In the genomic region with DNA sequence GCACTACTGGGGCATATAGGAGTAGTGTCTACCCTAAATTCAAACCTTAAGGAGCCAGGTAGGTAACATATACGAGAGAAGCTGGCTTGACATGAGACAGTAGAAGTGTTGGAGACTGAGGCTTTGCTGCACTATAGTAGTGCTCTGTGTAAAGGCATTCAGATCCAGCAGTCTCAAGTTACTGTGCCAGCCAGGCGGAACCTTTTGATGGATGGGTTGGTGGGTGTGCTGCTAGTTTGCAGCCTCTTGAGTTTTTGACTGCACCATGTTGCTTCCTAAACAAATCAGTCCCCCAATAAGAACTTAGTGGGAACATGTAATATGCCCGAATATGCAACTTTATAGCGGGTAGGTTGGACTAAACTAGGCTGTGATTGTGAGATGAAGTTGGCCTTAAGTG, we compare ENCODE assay signal across 9 cellular contexts. TPM values are rescaled to one million over a fixed set of nuclear protein-coding genes. Genes with fewer than 3 reads are reported as not detected.
DNase-seq lines count a peak whose midpoint lies in the region; ATAC-seq lines count a peak whose summit lies in the region.
"Had no signal": no experiment of that assay in that cellular context is flagged by ENCODE, and none has a peak within 500 bp of the region (broad histone marks: within the 10 kb centered on the region; RNA-seq: fewer than 3 reads in every experiment).

No MANE protein-coding gene starts in this region.

- H3K9me3 ChIP-seq in ectodermal cell (ENCODE audit: control insufficient read depth, low read length): no peaks in the 10 kb centered on the region
- no peaks in the 10 kb centered on the region for H3K9me3 ChIP-seq in neuron (ENCODE audit: low read length)

- no peak overlapping the region for H3K27ac ChIP-seq in ectodermal cell (ENCODE audit: insufficient read depth, low read depth, low read length, poor library complexity, severe bottlenecking)

- H3K4me1 ChIP-seq in ectodermal cell (ENCODE audit: control insufficient read depth, insufficient read depth, low read length) (peaks cover 14% of the 10 kb centered on the region), neuron (ENCODE audit: insufficient read depth, low read length) (peaks cover 23% of the 10 kb centered on the region)

- H3K4me3 ChIP-seq in ectodermal cell (ENCODE audit: insufficient read depth, low read depth, low read length): peak overlapping the region; percentile 98
- peak overlapping the region; percentile 63 for H3K4me3 ChIP-seq in neuron (ENCODE audit: low read length)

- no peak overlapping the region for H2AFZ ChIP-seq in neuron (ENCODE audit: low read depth, low read length)

- no peak for ATAC-seq in GM18520 (IDR thresholded peaks at IDR 0.05; ENCODE audit: unreplicated experiment)

- H3K36me3 ChIP-seq in ectodermal cell (ENCODE audit: control insufficient read depth, insufficient read depth, low read length) (peaks cover under 1% of the 10 kb centered on the region), neuron (ENCODE audit: insufficient read depth, low read length) (peaks cover 9% of the 10 kb centered on the region)

- DNase-seq in COLO829 (ENCODE audit: low spot score) (peak; percentile 66), NCI-H69 (lab: John Stamatoyannopoulos, UW) (peak; percentile 28), NCI-H748 (lab: John Stamatoyannopoulos, UW; ENCODE audit: unreplicated experiment) (no peak), NCI-H226 (no peak)
- DNase-seq in effector CD8-positive, alpha-beta T cell (lab: John Stamatoyannopoulos, UW): no peak
- DNase-seq: H7 had no signal

- H3K27me3 ChIP-seq in ectodermal cell (ENCODE audit: control insufficient read depth, insufficient read depth, low read length, poor library complexity, severe bottlenecking) (no peaks in the 10 kb centered on the region), neuron (ENCODE audit: insufficient read depth, low read length) (no peaks in the 10 kb centered on the region)

- 67 to 72% methylated on average over 4 of the region's 4 CpGs for WGBS in ectodermal cell, 2 experiments

RNA-seq across cellular contexts. Expression of a gene that starts 1.5 kb away (rescaled TPM):
- polyA plus RNA-seq in ectodermal cell (2013, experiment 1 of 4): 217 TPM
- 198 TPM for polyA plus RNA-seq in ectodermal cell (2013, experiment 2 of 4)
- 196 TPM for polyA plus RNA-seq in ectodermal cell (2013, experiment 3 of 4)
- polyA plus RNA-seq in ectodermal cell (2013, experiment 4 of 4): 217 TPM

RNA-seq across cellular contexts. Expression of a gene that starts 23.0 kb away (rescaled TPM):
- not detected for polyA plus RNA-seq in ectodermal cell (2013, experiment 1 of 4)
- polyA plus RNA-seq in ectodermal cell (2013, experiment 2 of 4): 0.20 TPM
- not detected for polyA plus RNA-seq in ectodermal cell (2013, experiment 3 of 4)
- not detected for polyA plus RNA-seq in ectodermal cell (2013, experiment 4 of 4)

RNA-seq across cellular contexts. Expression of a gene that starts 55.7 kb away (rescaled TPM):
- 40.7 TPM for polyA plus RNA-seq in ectodermal cell (2013, experiment 1 of 4)
- 30.2 TPM for polyA plus RNA-seq in ectodermal cell (2013, experiment 2 of 4)
- 25.0 TPM for polyA plus RNA-seq in ectodermal cell (2013, experiment 3 of 4)
- 24.2 TPM for polyA plus RNA-seq in ectodermal cell (2013, experiment 4 of 4)

Comparison
In these comparisons a context has a peak if more than half of its experiments do, and no peak if none do; other contexts are left out.
1. DNase-seq: peak in COLO829 (single experiment) and NCI-H69 (single experiment); none in effector CD8-positive, alpha-beta T cell (single experiment), NCI-H748 (single experiment) and NCI-H226 (single experiment).